ENCODE assay signal across 15 cellular contexts in genomic region chr2:43274055-43274454, GRCh38. TPM values are rescaled to one million over a fixed set of nuclear protein-coding genes. Genes with fewer than 3 reads are reported as not detected.
DNase-seq lines count a peak whose midpoint lies in the region; ATAC-seq and TF ChIP-seq lines count a peak whose summit lies in the region.
"Had no signal": no experiment of that assay in that cellular context is flagged by ENCODE, and none has a peak within 500 bp of the region (broad histone marks: within the 10 kb centered on the region; RNA-seq: fewer than 3 reads in every experiment).

No MANE protein-coding gene starts in this region.

- H3K9me3 ChIP-seq in mesenchymal stem cell (ENCODE audit: control insufficient read depth, low read length): no peaks in the 10 kb centered on the region
- H3K9me3 ChIP-seq in subcutaneous abdominal adipose tissue (ENCODE audit: control insufficient read depth in 5 of 5, low read length in 5 of 5): no peaks in the 10 kb centered on the region
- H3K9me3 ChIP-seq: adrenal gland had no signal

- DNase-seq in RPMI7951 (ENCODE audit: low read depth) (peak; percentile 42), mesenchymal stem cell (peak; percentile 40), progenitor cell of endocrine pancreas (ENCODE audit: low spot score, unreplicated experiment) (no peak), DMS 273 (lab: John Stamatoyannopoulos, UW; ENCODE audit: unreplicated experiment) (no peak)
- DNase-seq: foreskin melanocyte, NCI-H526 treated with DMSO at 0.1 percent for 48 hours, posterior cingulate gyrus had no signal

- peak; percentile 31 for ATAC-seq in GM18868 (IDR thresholded peaks at IDR 0.05; ENCODE audit: unreplicated experiment)
- no peak for ATAC-seq in HG02623 (IDR thresholded peaks at IDR 0.05; ENCODE audit: unreplicated experiment)
- ATAC-seq: Panc1 had no signal

- H2BK5ac ChIP-seq in mesenchymal stem cell (ENCODE audit: low read depth, low read length, poor library complexity, severe bottlenecking): no peak overlapping the region

- H3K27me3 Mint-ChIP-seq in progenitor cell of endocrine pancreas: no peaks in the 10 kb centered on the region
- H3K27me3 Mint-ChIP-seq: activated CD4-positive, alpha-beta memory T cell treated with anti-CD3 and anti-CD28 coated beads for 36 hours; IgD-negative memory B cell had no signal

- H3K18ac ChIP-seq in mesenchymal stem cell (ENCODE audit: low read depth in 1 of 2, low read length in 2 of 2): peak overlapping the region; percentile 41 to 42

- H2AK5ac ChIP-seq in mesenchymal stem cell (ENCODE audit: low read length, severe bottlenecking): no peak overlapping the region

- TF ChIP-seq CTCF in progenitor cell of endocrine pancreas (IDR thresholded peaks at IDR 0.05; ENCODE audit: unreplicated experiment): no peak

- H3K27me3 ChIP-seq in mesenchymal stem cell (ENCODE audit: control insufficient read depth in 1 of 2, insufficient read depth in 1 of 2, low read length in 2 of 2) (no peaks in the 10 kb centered on the region), subcutaneous abdominal adipose tissue (ENCODE audit: control insufficient read depth in 5 of 5, insufficient read depth in 4 of 5, low read length in 5 of 5) (no peaks in the 10 kb centered on the region)
- H3K27me3 ChIP-seq: adrenal gland had no signal

- no peak overlapping the region for H2BK15ac ChIP-seq in mesenchymal stem cell (ENCODE audit: low read depth, poor library complexity, severe bottlenecking)

- H3K4me1 Mint-ChIP-seq in progenitor cell of endocrine pancreas (ENCODE audit: low read depth): peaks cover 3% of the 10 kb centered on the region
- H3K4me1 Mint-ChIP-seq: IgD-negative memory B cell had no signal

- H3K4me2 ChIP-seq in mesenchymal stem cell (ENCODE audit: low read length, poor library complexity, severe bottlenecking): no peak overlapping the region

- H3K79me1 ChIP-seq in mesenchymal stem cell (replicated peaks; ENCODE audit: low read length, poor library complexity, severe bottlenecking): no peaks in the 10 kb centered on the region

- H2BK120ac ChIP-seq in mesenchymal stem cell (ENCODE audit: low read depth, low read length): no peak overlapping the region

- peak overlapping the region; percentile 20 to 52 for H2BK12ac ChIP-seq in mesenchymal stem cell (ENCODE audit: low read length in 2 of 2)

- H3K23ac ChIP-seq in mesenchymal stem cell (ENCODE audit: low read length in 2 of 2): peak overlapping the region in 1 of 2 experiments; percentile 51

- H3K4me3 ChIP-seq in mesenchymal stem cell (ENCODE audit: insufficient read depth in 1 of 2, low read depth in 1 of 2, low read length in 2 of 2) (no peak overlapping the region), subcutaneous abdominal adipose tissue (ENCODE audit: low read depth in 1 of 5, low read length in 5 of 5) (no peak overlapping the region)
- H3K4me3 ChIP-seq: adrenal gland had no signal

- H3K9me3 Mint-ChIP-seq in progenitor cell of endocrine pancreas (ENCODE audit: low read depth): no peaks in the 10 kb centered on the region
- H3K9me3 Mint-ChIP-seq: activated CD4-positive, alpha-beta memory T cell treated with anti-CD3 and anti-CD28 coated beads for 36 hours; activated T-cell treated with anti-CD3 and anti-CD28 coated beads, Interleukin-2, amount 50 U/mL, for 72 hours; IgD-negative memory B cell had no signal

- H3K36me3 ChIP-seq in mesenchymal stem cell (ENCODE audit: control insufficient read depth in 1 of 2, insufficient read depth in 2 of 2, low read depth in 1 of 2, low read length in 2 of 2): peaks cover 0 to 3% of the 10 kb centered on the region in 2 experiments
- peaks cover 0 to 2% (median 0%) of the 10 kb centered on the region in 5 donors for H3K36me3 ChIP-seq in subcutaneous abdominal adipose tissue (ENCODE audit: control insufficient read depth in 5 of 5, insufficient read depth in 5 of 5, low read length in 5 of 5)
- H3K36me3 ChIP-seq: adrenal gland had no signal

- no peak overlapping the region for H3K4me3 Mint-ChIP-seq in progenitor cell of endocrine pancreas (ENCODE audit: low read depth)
- H3K4me3 Mint-ChIP-seq: activated CD4-positive, alpha-beta memory T cell treated with anti-CD3 and anti-CD28 coated beads for 36 hours; activated T-cell treated with anti-CD3 and anti-CD28 coated beads, Interleukin-2, amount 50 U/mL, for 72 hours; IgD-negative memory B cell had no signal

- H4K91ac ChIP-seq in mesenchymal stem cell (ENCODE audit: low read length): no peak overlapping the region

- H3K36me3 Mint-ChIP-seq in progenitor cell of endocrine pancreas (ENCODE audit: insufficient read depth): peaks cover 1% of the 10 kb centered on the region

- WGBS in mesenchymal stem cell: 71% methylated on average over 4 of the region's 4 CpGs

- H3K4me1 ChIP-seq in mesenchymal stem cell (ENCODE audit: control insufficient read depth, insufficient read depth, low read depth, low read length) (peaks cover 34% of the 10 kb centered on the region), subcutaneous abdominal adipose tissue (ENCODE audit: control insufficient read depth in 5 of 5, insufficient read depth in 5 of 5, low read length in 5 of 5) (peaks cover 25 to 61% (median 53%) of the 10 kb centered on the region in 5 donors)

- H3K27ac ChIP-seq in mesenchymal stem cell (ENCODE audit: low read length, poor library complexity, severe bottlenecking) (no peak overlapping the region), subcutaneous abdominal adipose tissue (ENCODE audit: low read depth, low read length) (peak overlapping the region; percentile 27)

- H3K4ac ChIP-seq in mesenchymal stem cell (ENCODE audit: low read depth in 1 of 2, low read length in 2 of 2): peak overlapping the region in 1 of 2 experiments; percentile 59

- H4K8ac ChIP-seq in mesenchymal stem cell (ENCODE audit: low read length): no peak overlapping the region

- H3K27ac Mint-ChIP-seq in progenitor cell of endocrine pancreas: no peak overlapping the region
- H3K27ac Mint-ChIP-seq: activated CD4-positive, alpha-beta memory T cell treated with anti-CD3 and anti-CD28 coated beads for 36 hours; activated T-cell treated with anti-CD3 and anti-CD28 coated beads, Interleukin-2, amount 50 U/mL, for 72 hours; IgD-negative memory B cell had no signal

- H3K9ac ChIP-seq in mesenchymal stem cell (ENCODE audit: low read length) (no peak overlapping the region), subcutaneous abdominal adipose tissue (ENCODE audit: low read length in 5 of 5) (no peak overlapping the region)

- no peak overlapping the region for H2AFZ ChIP-seq in mesenchymal stem cell (ENCODE audit: low read depth, low read length)

- H3K14ac ChIP-seq in mesenchymal stem cell (ENCODE audit: low read length in 2 of 2): peak overlapping the region in 1 of 2 experiments; percentile 41

RNA-seq across cellular contexts. Expression of gene ZFP36L2, which starts 47.6 kb away (rescaled TPM):
- 6.4 and 9.1 TPM in 2 replicates for total RNA-seq in RPMI7951 (2014; rRNA removed; shearing (Covaris generic))
- polyA plus RNA-seq in mesenchymal stem cell (2013, experiment 1 of 2): 88.2 TPM
- polyA plus RNA-seq in mesenchymal stem cell (2013, experiment 2 of 2): 85.9 TPM
- 213 and 222 TPM in 2 replicates for total RNA-seq in progenitor cell of endocrine pancreas

Comparison
In these comparisons a context has a peak if more than half of its experiments do, and no peak if none do; other contexts are left out.
1. DNase-seq: peak in RPMI7951 (single experiment) and mesenchymal stem cell (single experiment); none in progenitor cell of endocrine pancreas (single experiment) and DMS 273 (single experiment).
2. RNA of gene ZFP36L2, which starts 47.6 kb away (total RNA-seq): 213 to 222 TPM in progenitor cell of endocrine pancreas; 6.4 to 9.1 TPM in RPMI7951; every median in the first group is over 10 times any median in the second.